In genomic region chr17:21368545-21369246, GRCh38 we compare ENCODE assay signal across 17 cellular contexts. TPM values are rescaled to one million over a fixed set of nuclear protein-coding genes. Genes with fewer than 3 reads are reported as not detected.
DNase-seq lines count a peak whose midpoint lies in the region; ATAC-seq, FAIRE-seq and TF ChIP-seq lines count a peak whose summit lies in the region.
"Had no signal": no experiment of that assay in that cellular context is flagged by ENCODE, and none has a peak within 500 bp of the region (broad histone marks: within the 10 kb centered on the region; RNA-seq: fewer than 3 reads in every experiment).

No MANE protein-coding gene starts in this region.

- POLR2A ChIA-PET in GM12878 (lab: Charles Lee) = no interaction called here

- H3K27me3 ChIP-seq in heart right ventricle (no peaks in the 10 kb centered on the region), GM12878 (replicated peaks in 1 of 2; ENCODE audit: control insufficient read depth in 2 of 2, insufficient read depth in 2 of 2, low read length in 1 of 2) (no peaks in the 10 kb centered on the region)

- ATAC-seq in heart right ventricle (no peak), Right ventricle myocardium inferior (no peak), GM12878 (peak; percentile 82), HG03520 (IDR thresholded peaks at IDR 0.05; ENCODE audit: unreplicated experiment) (no peak)
- peak; percentile 41 to 49 for ATAC-seq in stimulated activated naive B cell treated with anti-CD40 and anti-IgM and Interleukin-4, amounts not matched to agents 10 μg/mL and 1 μg/mL and 100 μg/mL, for 72 hours (replicated peaks)
- ATAC-seq: effector memory CD8-positive, alpha-beta T cell; sciatic nerve had no signal

- no peaks in the 10 kb centered on the region for H3K79me2 ChIP-seq in GM12878 (ENCODE audit: control insufficient read depth, insufficient read depth, low read length)

- no peak for TF ChIP-seq POLR2A in GM12878 (IDR thresholded peaks at IDR 0.05; ENCODE audit: low read depth, low read length)

- peaks cover 5 to 42% (median 22%) of the 10 kb centered on the region in 9 donors for H3K4me1 ChIP-seq in heart right ventricle
- no peaks in the 10 kb centered on the region for H3K4me1 ChIP-seq in GM12878 (ENCODE audit: control insufficient read depth, insufficient read depth, low read length)

- H3K27ac ChIP-seq in heart right ventricle = peak overlapping the region in 6 of 10 donors; percentile 85 to 92 (median 88)
- H3K27ac ChIP-seq in GM12878 (ENCODE audit: control insufficient read depth, insufficient read depth) = no peak overlapping the region

- TF ChIP-seq CTCF in heart right ventricle (IDR thresholded peaks at IDR 0.05) (no peak), GM12878 (IDR thresholded peaks at IDR 0.05 in 2 of 3, conservative IDR thresholded peaks at IDR 0.05 in 1 of 3; ENCODE audit: control insufficient read depth in 2 of 3, extremely low read depth in 1 of 3, insufficient read depth in 1 of 3, low read depth in 3 of 3, low read length in 3 of 3) (no peak)

- DNase-seq in heart right ventricle (no peak), Right ventricle myocardium inferior (ENCODE audit: missing footprints) (no peak), MV-4-11 (lab: John Stamatoyannopoulos, UW) (peak; percentile 65), GM12878 (ENCODE audit: low read depth, low spot score) (no peak), NCI-H82 (lab: John Stamatoyannopoulos, UW) (no peak)
- no peak for DNase-seq in stimulated activated naive B cell treated with anti-CD40 and anti-IgM and Interleukin-4, amounts not matched to agents 10 μg/mL and 1 μg/mL and 100 μg/mL, for 72 hours
- DNase-seq in NK-92 treated with Interleukin-12 subunit alpha and Interleukin-12 subunit beta, amount 100 ng/mL, for 24 hours (lab: John Stamatoyannopoulos, UW) = no peak
- DNase-seq: Calu3; effector memory CD8-positive, alpha-beta T cell; mesenchymal stem cell; NCI-H1105; NCI-H2227 treated with DMSO at 0.1 percent for 48 hours; SK-N-SH; trophoblast cell had no signal

- no TSS peak for BruUV-seq in GM12878 (replicated peaks; lab: Mats Ljungman, UMichigan)

- WGBS in heart right ventricle, 2 donors = 79 to 88% methylated on average over 15 of the region's 15 CpGs
- under 1% methylated on average over 15 of the region's 15 CpGs for WGBS in GM12878 (ENCODE audit: insufficient coverage, insufficient replicate concordance, low lambda C conversion rate, missing lambda C conversion rate)

- H3K9me3 ChIP-seq in heart right ventricle (no peaks in the 10 kb centered on the region), GM12878 (replicated peaks; ENCODE audit: control insufficient read depth, insufficient read depth, low read length) (no peaks in the 10 kb centered on the region)
- H3K9me3 ChIP-seq: SK-N-SH had no signal

- no peak for TF ChIP-seq EP300 in GM12878 (IDR thresholded peaks at IDR 0.05; ENCODE audit: borderline replicate concordance in 1 of 2, control insufficient read depth in 1 of 2, low read depth in 2 of 2, low read length in 2 of 2)

- H3K4me1 Mint-ChIP-seq in stimulated activated naive B cell treated with anti-CD40 and anti-IgM and Interleukin-4, amounts not matched to agents 10 μg/mL and 1 μg/mL and 100 μg/mL, for 72 hours = peaks cover 24 to 37% of the 10 kb centered on the region in 2 donors

- intact Hi-C loops in heart right ventricle (cut with DNase I) (no loop called here), Right ventricle myocardium inferior (cut with DNase I) (no loop called here), GM12878 (cut with micrococcal nuclease; ENCODE audit: unreplicated experiment) (no loop called here)

- no peaks in the 10 kb centered on the region for H3K9me3 Mint-ChIP-seq in stimulated activated naive B cell treated with anti-CD40 and anti-IgM and Interleukin-4, amounts not matched to agents 10 μg/mL and 1 μg/mL and 100 μg/mL, for 72 hours
- H3K9me3 Mint-ChIP-seq: activated naive CD4-positive, alpha-beta T cell treated with anti-CD3 and anti-CD28 coated beads, Interleukin-2, amount 50 U/mL, for 72 hours; effector memory CD8-positive, alpha-beta T cell had no signal

- no peak for FAIRE-seq in GM12878 (lab: Jason Lieb, UNC)

- RAD21 ChIA-PET in GM12878 (lab: Charles Lee; ENCODE audit: unreplicated experiment) = interaction anchor here (1.2 kb wide), 1 partner anchor 10 kb away, joined by 3 read pairs; no protein-coding TSS in a partner anchor

- H3K4me2 ChIP-seq in GM12878 (ENCODE audit: control insufficient read depth, insufficient read depth) = no peak overlapping the region
- H3K4me2 ChIP-seq: SK-N-SH had no signal

- no peak overlapping the region for H3K4me3 ChIP-seq in heart right ventricle
- no peak overlapping the region for H3K4me3 ChIP-seq in GM12878

- peaks cover 27 to 37% of the 10 kb centered on the region in 2 donors for H3K27me3 Mint-ChIP-seq in stimulated activated naive B cell treated with anti-CD40 and anti-IgM and Interleukin-4, amounts not matched to agents 10 μg/mL and 1 μg/mL and 100 μg/mL, for 72 hours

- H3K4me3 Mint-ChIP-seq in stimulated activated naive B cell treated with anti-CD40 and anti-IgM and Interleukin-4, amounts not matched to agents 10 μg/mL and 1 μg/mL and 100 μg/mL, for 72 hours = no peak overlapping the region
- H3K4me3 Mint-ChIP-seq: effector memory CD8-positive, alpha-beta T cell had no signal

- no peak for TF ChIP-seq RAD21 in GM12878 (IDR thresholded peaks at IDR 0.05; ENCODE audit: insufficient read depth, low read depth, low read length)

- no peak overlapping the region for H3K27ac Mint-ChIP-seq in stimulated activated naive B cell treated with anti-CD40 and anti-IgM and Interleukin-4, amounts not matched to agents 10 μg/mL and 1 μg/mL and 100 μg/mL, for 72 hours

- CTCF ChIA-PET in GM12878 (lab: Yijun Ruan, JAX) = no interaction called here

- H3K36me3 ChIP-seq in heart right ventricle (no peaks in the 10 kb centered on the region), GM12878 (ENCODE audit: control insufficient read depth in 2 of 2, insufficient read depth in 2 of 2, low read length in 1 of 2) (no peaks in the 10 kb centered on the region)

- SMC1A ChIA-PET in GM12878 (lab: Charles Lee; ENCODE audit: uncharacterized antibody, unreplicated experiment) = no interaction called here

- H4K20me1 ChIP-seq in GM12878 (ENCODE audit: control insufficient read depth, insufficient read depth) = no peaks in the 10 kb centered on the region

- H3K9ac ChIP-seq in GM12878 (ENCODE audit: control insufficient read depth, insufficient read depth, low read length) = no peak overlapping the region
- H3K9ac ChIP-seq: SK-N-SH had no signal

- no peaks in the 10 kb centered on the region for H3K36me3 Mint-ChIP-seq in stimulated activated naive B cell treated with anti-CD40 and anti-IgM and Interleukin-4, amounts not matched to agents 10 μg/mL and 1 μg/mL and 100 μg/mL, for 72 hours
- H3K36me3 Mint-ChIP-seq: activated naive CD4-positive, alpha-beta T cell treated with anti-CD3 and anti-CD28 coated beads, Interleukin-2, amount 50 U/mL, for 72 hours had no signal

- H2AFZ ChIP-seq in GM12878 (ENCODE audit: control insufficient read depth, low read depth, low read length) = no peak overlapping the region

- in situ Hi-C loops in GM12878 (cut with MboI) = no loop called here

TF ChIP-seq in GM12878, 131 proteins besides CTCF, POLR2A, EP300 and RAD21:
- TF ChIP-seq MEF2B (IDR thresholded peaks at IDR 0.05; ENCODE audit: partially characterized antibody, poor library complexity, severe bottlenecking) = peak; percentile 83
- TF ChIP-seq IKZF1 (conservative IDR thresholded peaks at IDR 0.05) = peak; percentile 47; the same call in 1 of the 2 replicates
- 0 out of 4 replicates have a peak, but pooled peaks of 1 of the 2 experiments have one; percentile 25 for TF ChIP-seq IKZF2 (IDR thresholded peaks at IDR 0.05)
- no peak for TF ChIP-seq E2F4 (IDR thresholded peaks at IDR 0.05; ENCODE audit: low read depth, low read length)
- TF ChIP-seq GATAD2B (conservative IDR thresholded peaks at IDR 0.05; ENCODE audit: low read depth) = 0 out of 2 replicates have a peak, but pooled peaks have one; percentile 27
- no peak for TF ChIP-seq BMI1 (IDR thresholded peaks at IDR 0.05; ENCODE audit: borderline replicate concordance)
- TF ChIP-seq SMARCA5 (IDR thresholded peaks at IDR 0.05) = 0 out of 2 replicates have a peak, but pooled peaks have one; percentile 44

RNA-seq across cellular contexts. Expression of gene KCNJ12, which starts 7.5 kb away (rescaled TPM):
- total RNA-seq in heart right ventricle (10 to 100 TPM in 2 of 10 donors, 1 to 10 TPM in 8; 7.2 to 14.7 (median 8.7) TPM), Right ventricle myocardium inferior (12.6 TPM), GM12878 (2014; rRNA removed) (0.11 and 0.17 TPM in 2 replicates), GM12878 (2014; rRNA removed; fragmentation: Illumina TruSeq; extraction: Trizol) (0.05 and 0.09 TPM in 2 replicates), GM12878 (2021) (0.21 and 0.32 TPM in 2 replicates)
- polyA plus RNA-seq in heart right ventricle (1 to 10 TPM; 2.8 to 4.0 TPM), GM12878 (2011; rRNA removed) (0.05 TPM in 1 of 2 replicates, not detected in the other), GM12878 (2014; fragmentation: Illumina TruSeq; extraction: Trizol) (0.03 and 0.04 TPM in 2 replicates), GM12878 (2014; fragmentation: Nextera tagmentation; extraction: Ambion mirVana) (not detected), GM12878 (2014; rRNA removed) (0.13 and 0.15 TPM in 2 replicates), GM12878 (2016; fragmentation: Nextera tagmentation; extraction: Ambion mirVana) (under 1 TPM in 1 of 2 experiments, not detected in 1; 0.07 TPM)
- total RNA-seq in GM12878 (2013; cell fraction: nucleolus; rRNA removed) = not detected in 2 replicates
- polyA plus RNA-seq in GM12878 (2011; ENCODE audit: low read depth) = not detected
- 0.06 and 0.08 TPM in 2 replicates for polyA plus RNA-seq in GM12878 (2011; cell fraction: cytosol; rRNA removed)
- 0.12 and 0.15 TPM in 2 replicates for polyA plus RNA-seq in GM12878 (2011; cell fraction: nucleus; rRNA removed)
- 0.06 TPM in 1 of 2 replicates, not detected in the other for polyA plus RNA-seq in GM12878 (2012)
- 0.31 TPM in 1 of 2 replicates, not detected in the other for polyA minus RNA-seq in GM12878 (2011; rRNA and poly(A)+ RNA removed)
- polyA minus RNA-seq in GM12878 (2011; cell fraction: cytosol; rRNA and poly(A)+ RNA removed) = 0.21 and 0.27 TPM in 2 replicates
- 0.19 TPM in 1 of 2 replicates, not detected in the other for polyA minus RNA-seq in GM12878 (2011; cell fraction: nucleus; rRNA and poly(A)+ RNA removed)
- total RNA-seq: activated naive CD4-positive, alpha-beta T cell treated with anti-CD3 and anti-CD28 coated beads, Interleukin-2, amount 50 U/mL, for 72 hours; Calu3 had no signal

Comparison
In these comparisons a context has a peak if more than half of its experiments do, and no peak if none do; other contexts are left out.
1. ATAC-seq: peak in GM12878 (single experiment) and stimulated activated naive B cell treated with anti-CD40 and anti-IgM and Interleukin-4, amounts not matched to agents 10 μg/mL and 1 μg/mL and 100 μg/mL, for 72 hours (2 of 2); none in heart right ventricle (0 of 8), Right ventricle myocardium inferior (single experiment) and HG03520 (single experiment).
2. RNA of gene KCNJ12, which starts 7.5 kb away (total RNA-seq): 12.6 TPM in Right ventricle myocardium inferior (single experiment) and 7.2 to 14.7 TPM in heart right ventricle; 0.05 to 0.32 TPM in GM12878; every median in the first group is over 4 times any median in the second.